ENCODE assay signal across 25 cellular contexts in the genomic region with DNA sequence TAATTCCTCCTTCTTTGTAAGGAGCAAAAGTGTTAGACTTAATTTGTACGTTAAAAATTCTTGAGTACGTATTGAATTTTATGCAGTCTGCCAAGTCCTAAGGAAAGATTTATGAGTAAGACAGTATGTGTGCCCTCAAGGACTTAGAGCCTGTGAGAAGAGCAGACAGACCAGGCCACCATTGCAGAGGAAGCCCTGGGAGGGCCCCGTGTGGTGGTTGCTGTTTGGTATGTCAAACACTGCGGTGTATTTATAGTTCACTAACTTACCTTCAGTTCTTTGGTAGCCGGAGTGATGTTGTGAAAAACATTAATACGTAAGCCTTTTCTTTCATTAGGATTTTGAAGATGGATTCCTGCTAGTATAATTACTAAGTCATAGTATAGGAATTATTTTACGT.
DNase-seq lines count a peak whose midpoint lies in the region; ATAC-seq and TF ChIP-seq lines count a peak whose summit lies in the region.
"Had no signal": no experiment of that assay in that cellular context is flagged by ENCODE, and none has a peak within 500 bp of the region (broad histone marks: within the 10 kb centered on the region; RNA-seq: fewer than 3 reads in every experiment).

No MANE protein-coding gene starts in this region.

- H2BK120ac ChIP-seq in trophoblast cell (ENCODE audit: insufficient read depth, low read length, poor library complexity) = no peak overlapping the region

- H3K14ac ChIP-seq in trophoblast cell (ENCODE audit: low read length) = no peak overlapping the region

- H3K27me3 ChIP-seq in heart left ventricle (no peaks in the 10 kb centered on the region), trophoblast cell (ENCODE audit: insufficient read depth, low read length) (no peaks in the 10 kb centered on the region)
- H3K27me3 ChIP-seq: stomach, thyroid gland had no signal

- no peaks in the 10 kb centered on the region for H3K9me3 ChIP-seq in heart left ventricle
- H3K9me3 ChIP-seq in trophoblast cell (ENCODE audit: insufficient read depth, low read depth, low read length) = peaks cover 3% of the 10 kb centered on the region
- H3K9me3 ChIP-seq: stomach, thyroid gland had no signal

- H3K4me1 ChIP-seq in heart left ventricle (peaks cover 0 to 3% (median 0%) of the 10 kb centered on the region in 12 donors), trophoblast cell (ENCODE audit: control insufficient read depth in 1 of 2, insufficient read depth in 2 of 2, low read length in 2 of 2) (no peaks in the 10 kb centered on the region)
- H3K4me1 ChIP-seq: stomach had no signal

- H3K4me3 ChIP-seq in heart left ventricle = no peak overlapping the region
- H3K4me3 ChIP-seq in trophoblast cell (ENCODE audit: low read depth, low read length) = no peak overlapping the region
- H3K4me3 ChIP-seq: smooth muscle cell, stomach, thyroid gland had no signal

- no peak overlapping the region for H2AFZ ChIP-seq in trophoblast cell (ENCODE audit: insufficient read depth, low read length, poor library complexity)

- H2BK5ac ChIP-seq in trophoblast cell (ENCODE audit: low read depth, low read length, poor library complexity) = no peak overlapping the region

- no peak for TF ChIP-seq CTCF in RWPE1 (conservative IDR thresholded peaks at IDR 0.05; ENCODE audit: low read depth)
- TF ChIP-seq CTCF in heart left ventricle (IDR thresholded peaks at IDR 0.05) = peak in 4 of 12 donors; percentile 7 to 25 (median 16)

- H3K9ac ChIP-seq in trophoblast cell (ENCODE audit: low read length) = no peak overlapping the region

- H3K4me2 ChIP-seq in trophoblast cell (ENCODE audit: low read length) = no peak overlapping the region
- H3K4me2 ChIP-seq: smooth muscle cell had no signal

- H2BK12ac ChIP-seq in trophoblast cell (ENCODE audit: low read length) = no peak overlapping the region

- H4K8ac ChIP-seq in trophoblast cell (ENCODE audit: low read depth, low read length) = no peak overlapping the region

- POLR2A ChIA-PET in RWPE1 (lab: Yijun Ruan, JAX; ENCODE audit: low non-redundant PET) = no interaction called here

- H3K18ac ChIP-seq in trophoblast cell (ENCODE audit: low read length) = no peak overlapping the region

- DNase-seq in NCI-H82 (lab: John Stamatoyannopoulos, UW) (peak; percentile 10), NCI-H82 treated with DMSO at 0.1 percent for 48 hours (lab: John Stamatoyannopoulos, UW; ENCODE audit: unreplicated experiment) (no peak), RWPE1 (ENCODE audit: low spot score) (peak; percentile 5), heart left ventricle (no peak), trophoblast cell (peak; percentile 45 to 56), 8988T (no peak)
- no peak for DNase-seq in activated naive CD4-positive, alpha-beta T cell treated with Interleukin-2 at 50 U/mL for 16 hours
- DNase-seq: activated CD4-positive, alpha-beta T cell treated with anti-CD3 and anti-CD28 coated beads for 48 hours; activated CD8-positive, alpha-beta memory T cell treated with anti-CD3 and anti-CD28 coated beads for 24 hours; activated gamma-delta T cell; activated naive CD8-positive, alpha-beta T cell treated with anti-CD3 and anti-CD28 coated beads, Interleukin-2, amount 50 U/mL, for 24 hours; activated T-cell treated with anti-CD3 and anti-CD28 coated beads, Interleukin-2, amount 50 U/mL, for 1 hour; DND-41; glutamatergic neuron; left colon; naive thymus-derived CD8-positive, alpha-beta T cell; NCI-H2029 treated with DMSO at 0.1 percent for 48 hours; NCI-H226; stimulated activated CD4-positive, alpha-beta T cell treated with anti-CD3 and anti-CD28 coated beads, Interleukin-1b, Interleukin-23, amount 100 ng/mL, for 48 hours; stimulated activated CD8-positive, alpha-beta memory T cell treated with anti-CD3 and anti-CD28 coated beads, Interleukin-4, amount 100 ng/mL, for 48 hours; stomach; thyroid gland had no signal

- H3K27ac ChIP-seq in RWPE1 (no peak overlapping the region), heart left ventricle (peak overlapping the region in 1 of 12 donors; percentile 19), trophoblast cell (ENCODE audit: low read depth, low read length) (no peak overlapping the region)
- H3K27ac ChIP-seq: stomach, thyroid gland, VCaP had no signal

- no peak overlapping the region for H4K12ac ChIP-seq in trophoblast cell (ENCODE audit: low read depth, low read length)

- no peak overlapping the region for H3K23ac ChIP-seq in trophoblast cell (ENCODE audit: low read length)

- H3K36me3 ChIP-seq in heart left ventricle (peaks cover 0 to 84% (median 62%) of the 10 kb centered on the region in 9 donors), trophoblast cell (ENCODE audit: control insufficient read depth in 1 of 2, insufficient read depth in 2 of 2, low read length in 2 of 2) (peaks cover 10 to 14% of the 10 kb centered on the region in 2 experiments)

- no peak overlapping the region for H4K91ac ChIP-seq in trophoblast cell (ENCODE audit: low read depth, low read length)

- no peaks in the 10 kb centered on the region for H3K79me2 ChIP-seq in trophoblast cell (ENCODE audit: control insufficient read depth, insufficient read depth, low read length, poor library complexity)

- CTCF ChIA-PET in RWPE1 (lab: Yijun Ruan, JAX) = interaction anchor here (0.6 kb wide), 1 partner anchor 126 kb away, joined by 6 read pairs; no protein-coding TSS in a partner anchor

- intact Hi-C loops in heart left ventricle (cut with DNase I) = no loop called here

- TF ChIP-seq POLR2A in heart left ventricle (IDR thresholded peaks at IDR 0.05) = no peak

- H2AK5ac ChIP-seq in trophoblast cell (ENCODE audit: low read length) = no peak overlapping the region

- ATAC-seq in heart left ventricle (peak; percentile 80 to 94 (median 87)), HG03097 (IDR thresholded peaks at IDR 0.05; ENCODE audit: low FRiP score, unreplicated experiment) (no peak)
- ATAC-seq: activated naive CD8-positive, alpha-beta T cell treated with anti-CD3 and anti-CD28 coated beads, Interleukin-2, amount 50 U/mL, for 24 hours; left colon; naive thymus-derived CD8-positive, alpha-beta T cell had no signal

- WGBS in heart left ventricle, 4 donors = 63 to 72% (median 69%) methylated on average over 7 of the region's 7 CpGs
- no CpG with 5 or more reads among the region's 7 CpGs for WGBS in trophoblast cell (ENCODE audit: extremely low coverage, insufficient coverage, insufficient read length)

- H3K79me1 ChIP-seq in trophoblast cell (ENCODE audit: low read length) = no peaks in the 10 kb centered on the region

- H3K4ac ChIP-seq in trophoblast cell (ENCODE audit: low read depth, low read length) = no peak overlapping the region

Comparison
In these comparisons a context has a peak if more than half of its experiments do, and no peak if none do; other contexts are left out.
1. DNase-seq: peak in NCI-H82 (single experiment), RWPE1 (single experiment) and trophoblast cell (2 of 2); none in NCI-H82 treated with DMSO at 0.1 percent for 48 hours (single experiment), heart left ventricle (0 of 5), activated naive CD4-positive, alpha-beta T cell treated with Interleukin-2 at 50 U/mL for 16 hours (single experiment) and 8988T (single experiment).